14 cellular contexts compared by ENCODE assay signal in genomic region chr9:127159949-127160610, GRCh38. TPM values are rescaled to one million over a fixed set of nuclear protein-coding genes. Genes with fewer than 3 reads are reported as not detected.
DNase-seq lines count a peak whose midpoint lies in the region; ATAC-seq, FAIRE-seq and TF ChIP-seq lines count a peak whose summit lies in the region.
"Had no signal": no experiment of that assay in that cellular context is flagged by ENCODE, and none has a peak within 500 bp of the region (broad histone marks: within the 10 kb centered on the region; RNA-seq: fewer than 3 reads in every experiment).

No MANE protein-coding gene starts in this region.

- no peaks in the 10 kb centered on the region for H3K79me2 ChIP-seq in K562 (ENCODE audit: control insufficient read depth, insufficient read depth, low read length)

- in situ Hi-C loops in K562 (cut with MboI) = no loop called here

- no peak for FAIRE-seq in K562 (lab: Jason Lieb, UNC)

- H3K4me1 ChIP-seq in K562 (replicated peaks in 1 of 2; ENCODE audit: control insufficient read depth in 2 of 2, insufficient read depth in 2 of 2, low read length in 2 of 2) (peaks cover 0 to 2% of the 10 kb centered on the region in 2 experiments; a peak in 2 of 5 replicates), subcutaneous abdominal adipose tissue (ENCODE audit: control insufficient read depth in 5 of 5, insufficient read depth in 5 of 5, low read length in 5 of 5) (peaks cover 8 to 49% (median 39%) of the 10 kb centered on the region in 5 donors)

- no peak for TF ChIP-seq EP300 in K562 (IDR thresholded peaks at IDR 0.05; ENCODE audit: low read length)

- H3K36me3 ChIP-seq in K562 (ENCODE audit: control insufficient read depth, insufficient read depth, low read length) (no peaks in the 10 kb centered on the region), subcutaneous abdominal adipose tissue (ENCODE audit: control insufficient read depth in 5 of 5, insufficient read depth in 5 of 5, low read length in 5 of 5) (no peaks in the 10 kb centered on the region)
- H3K36me3 ChIP-seq: spleen, tibial artery had no signal

- H3K4me1 Mint-ChIP-seq in memory B cell = peaks cover 18% of the 10 kb centered on the region

- H3K9ac ChIP-seq in K562 (ENCODE audit: insufficient read depth in 1 of 2, low read depth in 2 of 2, low read length in 2 of 2) (no peak overlapping the region), subcutaneous abdominal adipose tissue (ENCODE audit: low read length in 5 of 5) (peak overlapping the region in 1 of 5 donors; percentile 14)

- CTCF ChIA-PET in K562 (lab: Yijun Ruan, JAX; ENCODE audit: low intra/inter-chr PET ratio) = no interaction called here

- H3K4me3 ChIP-seq in K562 (no peak overlapping the region), subcutaneous abdominal adipose tissue (ENCODE audit: low read depth in 1 of 5, low read length in 5 of 5) (no peak overlapping the region)
- H3K4me3 ChIP-seq: spleen, tibial artery had no signal

- WGBS in K562 (ENCODE audit: insufficient coverage, low coverage, missing lambda C conversion rate) = 31% methylated on average over 9 of the region's 10 CpGs

- no peaks in the 10 kb centered on the region for H3K9me1 ChIP-seq in K562 (ENCODE audit: control insufficient read depth, insufficient read depth, low read length)

- no peaks in the 10 kb centered on the region for H4K20me1 ChIP-seq in K562 (replicated peaks; ENCODE audit: control insufficient read depth, insufficient read depth, low read length)

- no peaks in the 10 kb centered on the region for H3K27me3 Mint-ChIP-seq in memory B cell

- DNase-seq in activated CD8-positive, alpha-beta memory T cell treated with anti-CD3 and anti-CD28 coated beads for 24 hours = peak; percentile 38
- no peak for DNase-seq in activated CD8-positive, alpha-beta memory T cell treated with anti-CD3 and anti-CD28 coated beads, Interleukin-2, amount 50 U/mL, for 4 hours
- DNase-seq in K562 (ENCODE audit: extremely low read depth in 1 of 4, low spot score in 3 of 4) (no peak), memory B cell (ENCODE audit: low spot score in 2 of 2) (peak in 1 of 2 donors; percentile 4), Kasumi-1 (lab: John Stamatoyannopoulos, UW) (no peak), amniotic stem cell (lab: John Stamatoyannopoulos, UW) (no peak)
- DNase-seq: activated CD4-positive, alpha-beta T cell treated with anti-CD3 and anti-CD28 coated beads for 4 hours; activated gamma-delta T cell; spleen had no signal

- ATAC-seq in K562 = peak; percentile 27; the same call in 2 of the 3 replicates
- no peak for ATAC-seq in memory B cell (ENCODE audit: low read depth)
- no peak for ATAC-seq in GM21528 (IDR thresholded peaks at IDR 0.05; ENCODE audit: low FRiP score, unreplicated experiment)

- no peak for TF ChIP-seq CTCF in K562 (IDR thresholded peaks at IDR 0.05 in 2 of 3, conservative IDR thresholded peaks at IDR 0.05 in 1 of 3; ENCODE audit: insufficient read depth in 2 of 3, low read depth in 1 of 3, low read length in 3 of 3)

- peaks cover 4% of the 10 kb centered on the region in 2 experiments; a peak in 3 of 5 replicates for H3K27me3 ChIP-seq in K562 (ENCODE audit: control insufficient read depth in 2 of 2, insufficient read depth in 2 of 2, low read length in 2 of 2)
- H3K27me3 ChIP-seq in subcutaneous abdominal adipose tissue (ENCODE audit: control insufficient read depth in 5 of 5, insufficient read depth in 4 of 5, low read length in 5 of 5) = no peaks in the 10 kb centered on the region
- H3K27me3 ChIP-seq: spleen, tibial artery had no signal

- TF ChIP-seq RAD21 in K562 (CRISPR knock-in tag; conservative IDR thresholded peaks at IDR 0.05 in 1 of 2, IDR thresholded peaks at IDR 0.05 in 1 of 2) = no peak

- no peaks in the 10 kb centered on the region for H3K36me3 Mint-ChIP-seq in memory B cell
- H3K36me3 Mint-ChIP-seq: natural killer cell treated with Interleukin-12 subunit alpha and Interleukin-12 subunit beta and Interleukin-15 and Interleukin-18, amount 100 ng/mL, for 72 hours had no signal

- H3K9me3 Mint-ChIP-seq in memory B cell = no peaks in the 10 kb centered on the region
- H3K9me3 Mint-ChIP-seq: natural killer cell treated with Interleukin-12 subunit alpha and Interleukin-12 subunit beta and Interleukin-15 and Interleukin-18, amount 100 ng/mL, for 72 hours had no signal

- H3K4me3 Mint-ChIP-seq in memory B cell = no peak overlapping the region
- H3K4me3 Mint-ChIP-seq: natural killer cell treated with Interleukin-12 subunit alpha and Interleukin-12 subunit beta and Interleukin-15 and Interleukin-18, amount 100 ng/mL, for 72 hours had no signal

- H3K4me2 ChIP-seq in K562 (ENCODE audit: insufficient read depth, low read length) = no peak overlapping the region

- intact Hi-C loops in K562 (cut with micrococcal nuclease) = no loop called here

- H3K27ac ChIP-seq in K562 (ENCODE audit: extremely low read depth, low read depth, low read length) (no peak overlapping the region), subcutaneous abdominal adipose tissue (ENCODE audit: low read depth, low read length) (peak overlapping the region; percentile 25)
- H3K27ac ChIP-seq: 22Rv1, spleen, tibial artery had no signal

- no TSS peak for BruUV-seq in K562 (replicated peaks; lab: Mats Ljungman, UMichigan)

- POLR2A ChIA-PET in K562 (lab: Yijun Ruan, JAX) = interaction anchor here (0.6 to 1.6 kb wide), 6 partner anchors 8 to 199 kb away, joined by 3 to 7 read pairs (median 3); no protein-coding TSS in a partner anchor

- H3K27ac Mint-ChIP-seq in memory B cell = peak overlapping the region; percentile 65
- H3K27ac Mint-ChIP-seq: natural killer cell treated with Interleukin-12 subunit alpha and Interleukin-12 subunit beta and Interleukin-15 and Interleukin-18, amount 100 ng/mL, for 72 hours had no signal

- H3K9me3 ChIP-seq in K562 (replicated peaks; ENCODE audit: control insufficient read depth, insufficient read depth, low read depth, low read length) = no peaks in the 10 kb centered on the region
- H3K9me3 ChIP-seq in subcutaneous abdominal adipose tissue (ENCODE audit: control insufficient read depth in 5 of 5, low read length in 5 of 5) = no peaks in the 10 kb centered on the region
- H3K9me3 ChIP-seq: spleen, tibial artery had no signal

- H2AFZ ChIP-seq in K562 (ENCODE audit: low read depth, low read length) = no peak overlapping the region

- no peak for TF ChIP-seq POLR2A in K562 (conservative IDR thresholded peaks at IDR 0.05)

TF ChIP-seq in K562, 482 proteins besides CTCF, POLR2A, EP300 and RAD21 (continues in another document):
- TF ChIP-seq, protein P1, sequence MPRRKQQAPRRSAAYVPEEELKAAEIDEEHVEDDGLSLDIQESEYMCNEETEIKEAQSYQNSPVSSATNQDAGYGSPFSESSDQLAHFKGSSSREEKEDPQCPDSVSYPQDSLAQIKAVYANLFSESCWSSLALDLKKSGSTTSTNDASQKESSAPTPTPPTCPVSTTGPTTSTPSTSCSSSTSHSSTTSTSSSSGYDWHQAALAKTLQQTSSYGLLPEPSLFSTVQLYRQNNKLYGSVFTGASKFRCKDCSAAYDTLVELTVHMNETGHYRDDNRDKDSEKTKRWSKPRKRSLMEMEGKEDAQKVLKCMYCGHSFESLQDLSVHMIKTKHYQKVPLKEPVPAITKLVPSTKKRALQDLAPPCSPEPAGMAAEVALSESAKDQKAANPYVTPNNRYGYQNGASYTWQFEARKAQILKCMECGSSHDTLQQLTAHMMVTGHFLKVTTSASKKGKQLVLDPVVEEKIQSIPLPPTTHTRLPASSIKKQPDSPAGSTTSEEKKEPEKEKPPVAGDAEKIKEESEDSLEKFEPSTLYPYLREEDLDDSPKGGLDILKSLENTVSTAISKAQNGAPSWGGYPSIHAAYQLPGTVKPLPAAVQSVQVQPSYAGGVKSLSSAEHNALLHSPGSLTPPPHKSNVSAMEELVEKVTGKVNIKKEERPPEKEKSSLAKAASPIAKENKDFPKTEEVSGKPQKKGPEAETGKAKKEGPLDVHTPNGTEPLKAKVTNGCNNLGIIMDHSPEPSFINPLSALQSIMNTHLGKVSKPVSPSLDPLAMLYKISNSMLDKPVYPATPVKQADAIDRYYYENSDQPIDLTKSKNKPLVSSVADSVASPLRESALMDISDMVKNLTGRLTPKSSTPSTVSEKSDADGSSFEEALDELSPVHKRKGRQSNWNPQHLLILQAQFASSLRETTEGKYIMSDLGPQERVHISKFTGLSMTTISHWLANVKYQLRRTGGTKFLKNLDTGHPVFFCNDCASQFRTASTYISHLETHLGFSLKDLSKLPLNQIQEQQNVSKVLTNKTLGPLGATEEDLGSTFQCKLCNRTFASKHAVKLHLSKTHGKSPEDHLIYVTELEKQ (CRISPR knock-in tag; IDR thresholded peaks at IDR 0.05) = no peak
- no peak for TF ChIP-seq ZNF431 (CRISPR knock-in tag; IDR thresholded peaks at IDR 0.05)
- TF ChIP-seq ZNF232 (CRISPR knock-in tag; IDR thresholded peaks at IDR 0.05) = no peak
- no peak for TF ChIP-seq CBFA2T2 (conservative IDR thresholded peaks at IDR 0.05)
- TF ChIP-seq TAF15 (IDR thresholded peaks at IDR 0.05; ENCODE audit: low read depth, low read length) = no peak

RNA-seq across cellular contexts. Expression of gene ANGPTL2, which starts 37.6 kb away (rescaled TPM):
- total RNA-seq in K562 (2011; cell fraction: chromatin; rRNA removed; ENCODE audit: low replicate concordance) = not detected in 2 replicates
- not detected in 2 replicates for total RNA-seq in K562 (2011; cell fraction: nucleolus; rRNA removed)
- not detected in 2 replicates for total RNA-seq in K562 (2011; cell fraction: nucleoplasm; rRNA removed)
- total RNA-seq in K562 (2014; rRNA removed) = not detected in 2 replicates
- total RNA-seq in K562 (2014; rRNA removed; fragmentation: Illumina TruSeq; extraction: Trizol) = not detected in 2 replicates
- total RNA-seq in K562 (2015; rRNA removed; fragmentation: Illumina TruSeq; extraction: Trizol) = not detected in 2 replicates
- total RNA-seq in K562 (2021) = not detected in 2 replicates
- polyA plus RNA-seq in K562 (2011; rRNA removed) = not detected in 2 replicates
- 0.01 TPM in 1 of 2 replicates, not detected in the other for polyA plus RNA-seq in K562 (2011; cell fraction: cytosol; rRNA removed)
- polyA plus RNA-seq in K562 (2011; cell fraction: nucleus; rRNA removed) = not detected in 2 replicates
- 0.03 TPM in 1 of 2 replicates, not detected in the other for polyA plus RNA-seq in K562 (2012)
- not detected in 2 replicates for polyA plus RNA-seq in K562 (2014; fragmentation: Illumina TruSeq; extraction: Trizol)
- polyA plus RNA-seq in K562 (2014; fragmentation: Nextera tagmentation; extraction: Ambion mirVana) = not detected
- polyA plus RNA-seq in K562 (2014; rRNA removed) = not detected in 2 replicates
- not detected in 2 replicates for polyA minus RNA-seq in K562 (2011; rRNA and poly(A)+ RNA removed)
- not detected in 2 replicates for polyA minus RNA-seq in K562 (2011; cell fraction: cytosol; rRNA and poly(A)+ RNA removed)
- polyA minus RNA-seq in K562 (2011; cell fraction: nucleus; rRNA and poly(A)+ RNA removed) = not detected in 2 replicates
- total RNA-seq: natural killer cell treated with Interleukin-12 subunit alpha and Interleukin-12 subunit beta and Interleukin-15 and Interleukin-18, amount 100 ng/mL, for 72 hours had no signal
